ENCODE assay signal across 8 cellular contexts in the genomic region with DNA sequence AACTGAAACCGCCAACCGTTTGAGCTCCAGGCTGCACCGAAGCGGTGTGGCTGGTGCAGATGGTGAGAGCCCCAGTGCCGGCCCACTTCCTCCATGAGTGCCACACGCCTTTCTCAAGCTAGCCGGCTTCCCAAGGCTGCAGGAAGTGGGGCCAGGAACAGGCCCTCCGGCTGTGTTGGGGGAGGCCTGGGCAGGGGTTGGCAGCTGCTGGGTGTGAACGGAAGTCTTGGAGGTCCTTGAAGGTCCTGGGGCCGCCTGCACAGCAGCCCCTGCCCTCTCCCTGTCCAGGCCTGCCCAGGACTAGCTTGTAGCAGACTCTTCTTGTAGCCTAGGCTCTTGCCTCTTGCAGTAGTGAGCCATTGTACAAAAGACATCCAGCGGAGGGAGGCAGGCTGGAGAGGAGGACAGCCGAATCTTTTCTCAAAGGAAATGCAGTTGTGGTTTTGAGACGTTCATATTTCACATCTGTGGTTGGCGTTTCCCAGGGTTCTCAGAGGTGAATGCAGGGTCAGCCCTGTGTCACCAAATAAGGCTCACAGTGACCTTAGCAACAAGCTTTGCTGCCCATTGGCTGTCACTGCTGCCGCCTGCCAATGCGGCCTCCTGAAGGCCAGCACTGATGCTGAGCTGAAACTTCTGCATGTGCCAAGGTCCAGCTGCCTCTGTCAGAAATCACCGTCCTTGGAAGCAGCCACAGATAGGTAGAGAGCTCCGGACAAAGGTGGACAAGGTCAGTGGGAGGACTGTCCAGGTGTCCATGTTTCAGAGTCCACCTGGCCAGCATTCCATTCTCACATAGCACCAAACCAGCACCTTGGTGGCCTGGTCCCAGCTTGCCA. TPM values are rescaled to one million over a fixed set of nuclear protein-coding genes. Genes with fewer than 3 reads are reported as not detected.
A peak's percentile ranks its signal among the peaks of the same experiment; 100 is the strongest.
DNase-seq lines count a peak whose midpoint lies in the region; ATAC-seq and TF ChIP-seq lines count a peak whose summit lies in the region.

No MANE protein-coding gene starts in this region.

- peak; percentile 32 to 47 for DNase-seq in activated CD8-positive, alpha-beta memory T cell treated with anti-CD3 and anti-CD28 coated beads for 1 hour (ENCODE audit: extremely low read depth in 1 of 2, low read depth in 1 of 2)
- DNase-seq in activated CD8-positive, alpha-beta memory T cell treated with anti-CD3 and anti-CD28 coated beads, Interleukin-2, amount 50 U/mL, for 48 hours = no peak
- peak; percentile 44 for DNase-seq in RWPE1 (ENCODE audit: low spot score)
- DNase-seq in astrocyte of the spinal cord (ENCODE audit: low read depth, low spot score) = peak; percentile 63
- DNase-seq in mucosa of descending colon = peak; percentile 61 to 89 (median 74)
- DNase-seq in NCI-H1105 treated with DMSO at 0.1 percent for 48 hours (lab: John Stamatoyannopoulos, UW) = no peak
- DNase-seq in ecto neural progenitor cell (ENCODE audit: low spot score) = no peak

- intact Hi-C loops in mucosa of descending colon (cut with DNase I, micrococcal nuclease) = loop anchor here in 1 of 2 donors (5.0 kb wide), 1 partner anchor 39 kb away; no protein-coding TSS in a partner anchor

- POLR2A ChIA-PET in RWPE1 (lab: Yijun Ruan, JAX; ENCODE audit: low non-redundant PET) = no interaction called here

- H3K36me3 ChIP-seq in mucosa of descending colon (ENCODE audit: low read depth) = no peaks in the 10 kb centered on the region

- in situ Hi-C loops in astrocyte of the spinal cord (cut with HindIII; ENCODE audit: low sequenced_read_pairs) = no loop called here

- peak overlapping the region; percentile 84 for H3K27ac ChIP-seq in RWPE1

- H3K9me3 ChIP-seq in mucosa of descending colon = no peaks in the 10 kb centered on the region

- ATAC-seq in HG02973 (IDR thresholded peaks at IDR 0.05; ENCODE audit: unreplicated experiment) = peak; percentile 69
- ATAC-seq in mucosa of descending colon = peak; percentile 56

- peaks cover 44% of the 10 kb centered on the region for H3K4me1 ChIP-seq in mucosa of descending colon (ENCODE audit: low read depth)

- TF ChIP-seq CTCF in RWPE1 (conservative IDR thresholded peaks at IDR 0.05; ENCODE audit: low read depth) = no peak
- no peak for TF ChIP-seq CTCF in astrocyte of the spinal cord (IDR thresholded peaks at IDR 0.05; ENCODE audit: low read depth, low read length)
- TF ChIP-seq CTCF in mucosa of descending colon (IDR thresholded peaks at IDR 0.05) = no peak

- H3K4me3 ChIP-seq in astrocyte of the spinal cord (ENCODE audit: low read depth, low read length) = no peak overlapping the region
- no peak overlapping the region for H3K4me3 ChIP-seq in mucosa of descending colon

- CTCF ChIA-PET in RWPE1 (lab: Yijun Ruan, JAX) = interaction anchor here (0.9 kb wide), 1 partner anchor 39 kb away, joined by 4 read pairs; no protein-coding TSS in a partner anchor

RNA-seq across cellular contexts. Expression of gene IRF1, which starts 23.9 kb away (rescaled TPM):
- 100 to 1,000 TPM in 2 of 3 donors, 10 to 100 TPM in 1; 89.4 to 172 (median 143) TPM for total RNA-seq in mucosa of descending colon

Comparison
In these comparisons a context has a peak if more than half of its experiments do, and no peak if none do; other contexts are left out.
1. DNase-seq: peak in activated CD8-positive, alpha-beta memory T cell treated with anti-CD3 and anti-CD28 coated beads for 1 hour (2 of 2), RWPE1 (single experiment), astrocyte of the spinal cord (single experiment) and mucosa of descending colon (3 of 3); none in activated CD8-positive, alpha-beta memory T cell treated with anti-CD3 and anti-CD28 coated beads, Interleukin-2, amount 50 U/mL, for 48 hours (single experiment), NCI-H1105 treated with DMSO at 0.1 percent for 48 hours (single experiment) and ecto neural progenitor cell (single experiment).